ENCODE assay signal across 1 cellular context in the genomic region with DNA sequence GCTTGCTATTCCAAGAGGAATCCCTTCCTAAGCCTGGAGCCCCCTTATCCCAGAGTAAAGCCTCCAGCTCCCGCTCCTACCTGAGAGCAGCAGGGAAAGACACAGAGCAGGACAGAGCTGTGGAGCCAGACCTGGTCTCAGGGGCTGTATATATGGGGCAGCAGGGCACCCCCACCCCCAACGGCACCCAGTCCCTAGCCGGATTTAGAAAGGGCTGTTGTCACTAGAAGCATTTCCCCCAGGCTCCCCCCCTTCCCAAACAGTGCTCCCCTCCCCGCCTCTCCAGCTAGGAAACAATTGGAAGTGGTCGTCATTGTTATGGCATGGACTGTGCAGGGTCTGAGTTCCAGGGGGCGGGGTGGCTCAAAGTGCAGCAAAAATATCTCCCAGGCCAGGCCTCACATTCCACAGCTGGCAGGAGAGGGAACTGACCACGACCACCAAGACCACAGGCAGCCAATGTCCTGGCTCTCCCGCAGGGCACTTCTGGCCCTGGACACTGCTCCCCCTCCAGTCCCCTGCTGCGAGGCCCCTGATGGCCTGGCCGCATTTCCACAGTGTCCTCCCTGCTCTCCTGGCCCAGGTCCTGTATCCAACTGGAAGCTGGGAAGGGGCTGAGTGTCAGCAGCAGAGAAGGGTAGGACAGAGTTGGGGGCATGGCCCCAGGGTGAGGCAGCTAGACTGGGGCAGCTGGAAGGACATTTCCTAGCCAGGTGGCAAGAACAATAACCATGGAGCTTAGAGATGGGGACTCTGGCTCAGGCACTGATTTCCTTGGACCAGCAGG.
TF ChIP-seq lines count a peak whose summit lies in the region.

TSS of gene MYH7 (minus strand) at position 121 of the 787 bp plus-strand sequence. CDS start 1,928 bp downstream, outside the sequence.

TF ChIP-seq in HepG2, 621 proteins besides CTCF, POLR2A, EP300 and RAD21 (continued from another document and continues in another):
- TF ChIP-seq, protein P1, sequence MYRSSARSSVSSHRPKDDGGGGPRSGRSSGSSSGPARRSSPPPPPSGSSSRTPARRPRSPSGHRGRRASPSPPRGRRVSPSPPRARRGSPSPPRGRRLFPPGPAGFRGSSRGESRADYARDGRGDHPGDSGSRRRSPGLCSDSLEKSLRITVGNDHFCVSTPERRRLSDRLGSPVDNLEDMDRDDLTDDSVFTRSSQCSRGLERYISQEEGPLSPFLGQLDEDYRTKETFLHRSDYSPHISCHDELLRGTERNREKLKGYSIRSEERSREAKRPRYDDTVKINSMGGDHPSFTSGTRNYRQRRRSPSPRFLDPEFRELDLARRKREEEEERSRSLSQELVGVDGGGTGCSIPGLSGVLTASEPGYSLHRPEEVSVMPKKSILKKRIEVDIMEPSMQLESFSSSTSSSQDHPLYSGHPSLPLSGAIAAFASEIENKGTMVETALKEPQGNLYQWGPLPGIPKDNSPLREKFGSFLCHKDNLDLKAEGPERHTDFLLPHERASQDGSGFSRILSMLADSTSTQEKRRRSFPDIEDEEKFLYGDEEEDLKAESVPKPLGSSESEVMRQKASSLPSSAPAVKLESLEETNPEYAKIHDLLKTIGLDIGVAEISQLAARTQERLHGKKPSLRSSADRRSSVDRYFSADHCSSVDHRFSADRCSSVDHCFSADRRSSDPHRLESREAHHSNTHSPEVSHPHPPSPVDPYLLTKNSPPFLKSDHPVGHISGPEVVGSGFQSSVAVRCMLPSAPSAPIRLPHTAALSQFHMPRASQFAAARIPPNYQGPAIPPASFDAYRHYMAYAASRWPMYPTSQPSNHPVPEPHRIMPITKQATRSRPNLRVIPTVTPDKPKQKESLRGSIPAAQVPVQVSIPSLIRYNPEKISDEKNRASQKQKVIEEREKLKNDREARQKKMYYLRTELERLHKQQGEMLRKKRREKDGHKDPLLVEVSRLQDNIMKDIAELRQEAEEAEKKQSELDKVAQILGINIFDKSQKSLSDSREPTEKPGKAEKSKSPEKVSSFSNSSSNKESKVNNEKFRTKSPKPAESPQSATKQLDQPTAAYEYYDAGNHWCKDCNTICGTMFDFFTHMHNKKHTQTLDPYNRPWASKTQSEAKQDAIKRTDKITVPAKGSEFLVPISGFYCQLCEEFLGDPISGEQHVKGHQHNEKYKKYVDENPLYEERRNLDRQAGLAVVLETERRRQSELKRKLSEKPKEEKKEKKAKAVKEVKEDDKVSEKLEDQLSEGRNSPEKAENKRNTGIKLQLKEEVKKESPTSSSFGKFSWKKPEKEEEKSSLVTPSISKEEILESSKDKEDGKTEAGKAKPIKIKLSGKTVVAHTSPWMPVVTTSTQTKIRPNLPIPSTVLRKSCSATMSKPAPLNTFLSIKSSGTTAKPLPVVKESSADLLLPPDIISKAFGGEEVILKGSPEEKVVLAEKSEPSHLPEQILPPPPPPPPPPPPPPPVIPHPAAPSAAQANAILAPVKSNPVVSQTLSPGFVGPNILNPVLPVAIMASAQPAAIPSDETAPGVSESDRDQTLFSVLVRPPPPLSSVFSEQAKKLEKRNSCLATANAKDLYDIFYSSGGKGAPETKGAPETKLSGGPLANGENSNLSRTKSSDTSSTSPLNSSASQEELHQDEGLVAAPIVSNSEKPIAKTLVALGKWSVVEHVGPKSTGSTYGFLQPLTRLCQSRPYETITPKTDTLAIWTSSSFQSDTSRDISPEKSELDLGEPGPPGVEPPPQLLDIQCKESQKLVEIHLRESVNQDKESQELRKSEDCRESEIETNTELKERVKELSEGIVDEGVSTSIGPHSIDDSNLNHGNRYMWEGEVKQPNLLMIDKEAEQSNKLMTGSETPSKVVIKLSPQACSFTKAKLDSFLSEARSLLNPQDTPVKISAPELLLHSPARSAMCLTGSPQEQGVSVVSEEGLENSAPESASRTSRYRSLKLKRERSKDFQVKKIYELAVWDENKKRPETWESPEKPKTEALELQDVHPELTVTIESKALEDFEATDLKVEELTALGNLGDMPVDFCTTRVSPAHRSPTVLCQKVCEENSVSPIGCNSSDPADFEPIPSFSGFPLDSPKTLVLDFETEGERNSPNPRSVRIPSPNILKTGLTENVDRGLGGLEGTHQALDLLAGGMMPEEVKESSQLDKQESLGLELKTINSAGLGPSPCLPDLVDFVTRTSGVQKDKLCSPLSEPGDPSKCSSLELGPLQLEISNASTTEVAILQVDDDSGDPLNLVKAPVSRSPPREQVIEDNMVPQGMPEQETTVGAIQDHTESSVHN (CRISPR knock-in tag; IDR thresholded peaks at IDR 0.05): 0 out of 2 replicates have a peak, but pooled peaks have one; percentile 56
- peak; percentile 51; the same call in 1 of the 2 replicates for TF ChIP-seq ZFY (CRISPR knock-in tag; IDR thresholded peaks at IDR 0.05)
- TF ChIP-seq ZNF383 (CRISPR knock-in tag; IDR thresholded peaks at IDR 0.05; ENCODE audit: borderline replicate concordance): peak; percentile 22; the same call in 1 of the 2 replicates
- TF ChIP-seq ZNF615 (CRISPR knock-in tag; IDR thresholded peaks at IDR 0.05; ENCODE audit: borderline replicate concordance): no peak
- no peak for TF ChIP-seq ZNF761 (CRISPR knock-in tag; conservative IDR thresholded peaks at IDR 0.05)
- 0 out of 2 replicates have a peak, but pooled peaks have one; percentile 36 for TF ChIP-seq ZNF746 (CRISPR knock-in tag; IDR thresholded peaks at IDR 0.05)
- no peak; the same call in 1 of the 2 replicates for TF ChIP-seq ZNF331 (CRISPR knock-in tag; IDR thresholded peaks at IDR 0.05)
- TF ChIP-seq ZNF17 (CRISPR knock-in tag; IDR thresholded peaks at IDR 0.05): no peak
- 0 out of 2 replicates have a peak, but pooled peaks have one; percentile 34 for TF ChIP-seq NR0B2 (CRISPR knock-in tag; IDR thresholded peaks at IDR 0.05)
- TF ChIP-seq CCDC6 (CRISPR knock-in tag; IDR thresholded peaks at IDR 0.05): no peak
- TF ChIP-seq ZHX1 (CRISPR knock-in tag; IDR thresholded peaks at IDR 0.05; ENCODE audit: low read depth): no peak
- TF ChIP-seq ZNF652 (CRISPR knock-in tag; IDR thresholded peaks at IDR 0.05; ENCODE audit: borderline replicate concordance, low read depth): no peak
- TF ChIP-seq ZSCAN25 (CRISPR knock-in tag; IDR thresholded peaks at IDR 0.05): 0 out of 2 replicates have a peak, but pooled peaks have one; percentile 51
- TF ChIP-seq SCMH1 (CRISPR knock-in tag; IDR thresholded peaks at IDR 0.05; ENCODE audit: borderline replicate concordance): no peak
- TF ChIP-seq, protein P2, sequence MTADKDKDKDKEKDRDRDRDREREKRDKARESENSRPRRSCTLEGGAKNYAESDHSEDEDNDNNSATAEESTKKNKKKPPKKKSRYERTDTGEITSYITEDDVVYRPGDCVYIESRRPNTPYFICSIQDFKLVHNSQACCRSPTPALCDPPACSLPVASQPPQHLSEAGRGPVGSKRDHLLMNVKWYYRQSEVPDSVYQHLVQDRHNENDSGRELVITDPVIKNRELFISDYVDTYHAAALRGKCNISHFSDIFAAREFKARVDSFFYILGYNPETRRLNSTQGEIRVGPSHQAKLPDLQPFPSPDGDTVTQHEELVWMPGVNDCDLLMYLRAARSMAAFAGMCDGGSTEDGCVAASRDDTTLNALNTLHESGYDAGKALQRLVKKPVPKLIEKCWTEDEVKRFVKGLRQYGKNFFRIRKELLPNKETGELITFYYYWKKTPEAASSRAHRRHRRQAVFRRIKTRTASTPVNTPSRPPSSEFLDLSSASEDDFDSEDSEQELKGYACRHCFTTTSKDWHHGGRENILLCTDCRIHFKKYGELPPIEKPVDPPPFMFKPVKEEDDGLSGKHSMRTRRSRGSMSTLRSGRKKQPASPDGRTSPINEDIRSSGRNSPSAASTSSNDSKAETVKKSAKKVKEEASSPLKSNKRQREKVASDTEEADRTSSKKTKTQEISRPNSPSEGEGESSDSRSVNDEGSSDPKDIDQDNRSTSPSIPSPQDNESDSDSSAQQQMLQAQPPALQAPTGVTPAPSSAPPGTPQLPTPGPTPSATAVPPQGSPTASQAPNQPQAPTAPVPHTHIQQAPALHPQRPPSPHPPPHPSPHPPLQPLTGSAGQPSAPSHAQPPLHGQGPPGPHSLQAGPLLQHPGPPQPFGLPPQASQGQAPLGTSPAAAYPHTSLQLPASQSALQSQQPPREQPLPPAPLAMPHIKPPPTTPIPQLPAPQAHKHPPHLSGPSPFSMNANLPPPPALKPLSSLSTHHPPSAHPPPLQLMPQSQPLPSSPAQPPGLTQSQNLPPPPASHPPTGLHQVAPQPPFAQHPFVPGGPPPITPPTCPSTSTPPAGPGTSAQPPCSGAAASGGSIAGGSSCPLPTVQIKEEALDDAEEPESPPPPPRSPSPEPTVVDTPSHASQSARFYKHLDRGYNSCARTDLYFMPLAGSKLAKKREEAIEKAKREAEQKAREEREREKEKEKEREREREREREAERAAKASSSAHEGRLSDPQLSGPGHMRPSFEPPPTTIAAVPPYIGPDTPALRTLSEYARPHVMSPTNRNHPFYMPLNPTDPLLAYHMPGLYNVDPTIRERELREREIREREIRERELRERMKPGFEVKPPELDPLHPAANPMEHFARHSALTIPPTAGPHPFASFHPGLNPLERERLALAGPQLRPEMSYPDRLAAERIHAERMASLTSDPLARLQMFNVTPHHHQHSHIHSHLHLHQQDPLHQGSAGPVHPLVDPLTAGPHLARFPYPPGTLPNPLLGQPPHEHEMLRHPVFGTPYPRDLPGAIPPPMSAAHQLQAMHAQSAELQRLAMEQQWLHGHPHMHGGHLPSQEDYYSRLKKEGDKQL (CRISPR knock-in tag; IDR thresholded peaks at IDR 0.05; ENCODE audit: low read depth): no peak
- TF ChIP-seq SOX6 (IDR thresholded peaks at IDR 0.05): no peak
- TF ChIP-seq SOX6 (CRISPR knock-in tag; IDR thresholded peaks at IDR 0.05): peak; percentile 99
- TF ChIP-seq LBX2 (CRISPR knock-in tag; IDR thresholded peaks at IDR 0.05; ENCODE audit: borderline replicate concordance): 0 out of 2 replicates have a peak, but pooled peaks have one; percentile 58
- TF ChIP-seq ZEB1 (IDR thresholded peaks at IDR 0.05; ENCODE audit: insufficient replicate concordance, low read depth): no peak
- TF ChIP-seq SMYD3 (CRISPR knock-in tag; IDR thresholded peaks at IDR 0.05): no peak
- no peak for TF ChIP-seq DNMT3B (CRISPR knock-in tag; conservative IDR thresholded peaks at IDR 0.05)
- TF ChIP-seq, protein P3, sequence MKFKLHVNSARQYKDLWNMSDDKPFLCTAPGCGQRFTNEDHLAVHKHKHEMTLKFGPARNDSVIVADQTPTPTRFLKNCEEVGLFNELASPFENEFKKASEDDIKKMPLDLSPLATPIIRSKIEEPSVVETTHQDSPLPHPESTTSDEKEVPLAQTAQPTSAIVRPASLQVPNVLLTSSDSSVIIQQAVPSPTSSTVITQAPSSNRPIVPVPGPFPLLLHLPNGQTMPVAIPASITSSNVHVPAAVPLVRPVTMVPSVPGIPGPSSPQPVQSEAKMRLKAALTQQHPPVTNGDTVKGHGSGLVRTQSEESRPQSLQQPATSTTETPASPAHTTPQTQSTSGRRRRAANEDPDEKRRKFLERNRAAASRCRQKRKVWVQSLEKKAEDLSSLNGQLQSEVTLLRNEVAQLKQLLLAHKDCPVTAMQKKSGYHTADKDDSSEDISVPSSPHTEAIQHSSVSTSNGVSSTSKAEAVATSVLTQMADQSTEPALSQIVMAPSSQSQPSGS (CRISPR knock-in tag; IDR thresholded peaks at IDR 0.05): peak; percentile 78
- no peak; the same call in 1 of the 2 replicates for TF ChIP-seq ZNF570 (CRISPR knock-in tag; IDR thresholded peaks at IDR 0.05; ENCODE audit: borderline replicate concordance)
- TF ChIP-seq ZNF136 (CRISPR knock-in tag; IDR thresholded peaks at IDR 0.05; ENCODE audit: low read depth): no peak
- TF ChIP-seq NBN (conservative IDR thresholded peaks at IDR 0.05): no peak
- TF ChIP-seq ARNTL (CRISPR knock-in tag; IDR thresholded peaks at IDR 0.05): no peak
- no peak for TF ChIP-seq ZC3H4 (CRISPR knock-in tag; IDR thresholded peaks at IDR 0.05; ENCODE audit: borderline replicate concordance)
- no peak for TF ChIP-seq ZNF670 (CRISPR knock-in tag; IDR thresholded peaks at IDR 0.05; ENCODE audit: borderline replicate concordance)
- no peak for TF ChIP-seq ZBTB2 (CRISPR knock-in tag; IDR thresholded peaks at IDR 0.05; ENCODE audit: low read depth)
- no peak for TF ChIP-seq IRF9 (CRISPR knock-in tag; IDR thresholded peaks at IDR 0.05; ENCODE audit: borderline replicate concordance)
- no peak for TF ChIP-seq BRCA1 (CRISPR knock-in tag; IDR thresholded peaks at IDR 0.05)
